1 cellular context compared by ENCODE assay signal in the genomic region with DNA sequence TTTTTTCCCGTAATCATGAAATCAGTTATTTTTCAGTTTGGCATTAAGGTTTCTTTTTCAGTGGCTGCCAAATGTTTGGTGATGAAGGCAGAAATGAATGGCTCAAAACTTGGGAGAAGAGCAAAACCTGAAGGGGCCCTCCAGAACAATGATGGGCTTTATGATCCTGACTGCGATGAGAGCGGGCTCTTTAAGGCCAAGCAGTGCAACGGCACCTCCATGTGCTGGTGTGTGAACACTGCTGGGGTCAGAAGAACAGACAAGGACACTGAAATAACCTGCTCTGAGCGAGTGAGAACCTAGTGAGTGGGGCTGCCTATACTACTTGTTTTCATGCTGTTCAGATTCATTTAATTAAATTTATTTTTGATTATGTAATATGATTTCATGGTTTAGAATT.
TF ChIP-seq lines count a peak whose summit lies in the region.

No MANE protein-coding gene starts in this region.

TF ChIP-seq in HepG2, 621 proteins besides CTCF, POLR2A, EP300 and RAD21 (continued from another document):
- no peak for TF ChIP-seq KLF16 (CRISPR knock-in tag; IDR thresholded peaks at IDR 0.05)
- peak; percentile 67; the same call in 1 of the 2 replicates for TF ChIP-seq ZNF44 (CRISPR knock-in tag; IDR thresholded peaks at IDR 0.05)
- 0 out of 2 replicates have a peak, but pooled peaks have one; percentile 14 for TF ChIP-seq MED1 (CRISPR knock-in tag; IDR thresholded peaks at IDR 0.05)
- TF ChIP-seq, protein P1, sequence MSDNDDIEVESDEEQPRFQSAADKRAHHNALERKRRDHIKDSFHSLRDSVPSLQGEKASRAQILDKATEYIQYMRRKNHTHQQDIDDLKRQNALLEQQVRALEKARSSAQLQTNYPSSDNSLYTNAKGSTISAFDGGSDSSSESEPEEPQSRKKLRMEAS (IDR thresholded peaks at IDR 0.05), result peak; percentile 79
- TF ChIP-seq, protein P2, sequence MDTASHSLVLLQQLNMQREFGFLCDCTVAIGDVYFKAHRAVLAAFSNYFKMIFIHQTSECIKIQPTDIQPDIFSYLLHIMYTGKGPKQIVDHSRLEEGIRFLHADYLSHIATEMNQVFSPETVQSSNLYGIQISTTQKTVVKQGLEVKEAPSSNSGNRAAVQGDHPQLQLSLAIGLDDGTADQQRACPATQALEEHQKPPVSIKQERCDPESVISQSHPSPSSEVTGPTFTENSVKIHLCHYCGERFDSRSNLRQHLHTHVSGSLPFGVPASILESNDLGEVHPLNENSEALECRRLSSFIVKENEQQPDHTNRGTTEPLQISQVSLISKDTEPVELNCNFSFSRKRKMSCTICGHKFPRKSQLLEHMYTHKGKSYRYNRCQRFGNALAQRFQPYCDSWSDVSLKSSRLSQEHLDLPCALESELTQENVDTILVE (CRISPR knock-in tag; IDR thresholded peaks at IDR 0.05), result peak; percentile 37; the same call in 1 of the 2 replicates
- TF ChIP-seq NR2F6 (IDR thresholded peaks at IDR 0.05), result 0 out of 2 replicates have a peak, but pooled peaks have one; percentile 20
- TF ChIP-seq NR2F6 (CRISPR knock-in tag; IDR thresholded peaks at IDR 0.05), result peak; percentile 52; the same call in 1 of the 2 replicates
- TF ChIP-seq, protein P3, sequence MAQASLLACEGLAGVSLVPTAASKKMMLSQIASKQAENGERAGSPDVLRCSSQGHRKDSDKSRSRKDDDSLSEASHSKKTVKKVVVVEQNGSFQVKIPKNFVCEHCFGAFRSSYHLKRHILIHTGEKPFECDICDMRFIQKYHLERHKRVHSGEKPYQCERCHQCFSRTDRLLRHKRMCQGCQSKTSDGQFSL (CRISPR knock-in tag; IDR thresholded peaks at IDR 0.05), result no peak
- peak; percentile 96 for TF ChIP-seq STAG1 (CRISPR knock-in tag; IDR thresholded peaks at IDR 0.05)
- TF ChIP-seq SOX13 (IDR thresholded peaks at IDR 0.05), result no peak
- TF ChIP-seq SOX13 (CRISPR knock-in tag; conservative IDR thresholded peaks at IDR 0.05 in 1 of 2, IDR thresholded peaks at IDR 0.05 in 1 of 2), result peak in 1 of 2 experiments; percentile 47; a peak in 1 of 4 replicates
- TF ChIP-seq MYC (CRISPR knock-in tag; IDR thresholded peaks at IDR 0.05; ENCODE audit: borderline replicate concordance), result peak; percentile 20; the same call in 1 of the 2 replicates
- TF ChIP-seq, protein P4, sequence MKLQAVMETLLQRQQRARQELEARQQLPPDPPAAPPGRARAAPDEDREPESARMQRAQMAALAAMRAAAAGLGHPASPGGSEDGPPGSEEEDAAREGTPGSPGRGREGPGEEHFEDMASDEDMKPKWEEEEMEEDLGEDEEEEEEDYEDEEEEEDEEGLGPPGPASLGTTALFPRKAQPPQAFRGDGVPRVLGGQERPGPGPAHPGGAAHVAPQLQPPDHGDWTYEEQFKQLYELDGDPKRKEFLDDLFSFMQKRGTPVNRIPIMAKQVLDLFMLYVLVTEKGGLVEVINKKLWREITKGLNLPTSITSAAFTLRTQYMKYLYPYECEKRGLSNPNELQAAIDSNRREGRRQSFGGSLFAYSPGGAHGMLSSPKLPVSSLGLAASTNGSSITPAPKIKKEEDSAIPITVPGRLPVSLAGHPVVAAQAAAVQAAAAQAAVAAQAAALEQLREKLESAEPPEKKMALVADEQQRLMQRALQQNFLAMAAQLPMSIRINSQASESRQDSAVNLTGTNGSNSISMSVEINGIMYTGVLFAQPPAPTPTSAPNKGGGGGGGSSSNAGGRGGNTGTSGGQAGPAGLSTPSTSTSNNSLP (IDR thresholded peaks at IDR 0.05; ENCODE audit: low read depth, low read length), result peak; percentile 47; the same call in 1 of the 2 replicates
- no peak for TF ChIP-seq ZNF432 (CRISPR knock-in tag; IDR thresholded peaks at IDR 0.05; ENCODE audit: borderline replicate concordance)
- TF ChIP-seq, protein P5, sequence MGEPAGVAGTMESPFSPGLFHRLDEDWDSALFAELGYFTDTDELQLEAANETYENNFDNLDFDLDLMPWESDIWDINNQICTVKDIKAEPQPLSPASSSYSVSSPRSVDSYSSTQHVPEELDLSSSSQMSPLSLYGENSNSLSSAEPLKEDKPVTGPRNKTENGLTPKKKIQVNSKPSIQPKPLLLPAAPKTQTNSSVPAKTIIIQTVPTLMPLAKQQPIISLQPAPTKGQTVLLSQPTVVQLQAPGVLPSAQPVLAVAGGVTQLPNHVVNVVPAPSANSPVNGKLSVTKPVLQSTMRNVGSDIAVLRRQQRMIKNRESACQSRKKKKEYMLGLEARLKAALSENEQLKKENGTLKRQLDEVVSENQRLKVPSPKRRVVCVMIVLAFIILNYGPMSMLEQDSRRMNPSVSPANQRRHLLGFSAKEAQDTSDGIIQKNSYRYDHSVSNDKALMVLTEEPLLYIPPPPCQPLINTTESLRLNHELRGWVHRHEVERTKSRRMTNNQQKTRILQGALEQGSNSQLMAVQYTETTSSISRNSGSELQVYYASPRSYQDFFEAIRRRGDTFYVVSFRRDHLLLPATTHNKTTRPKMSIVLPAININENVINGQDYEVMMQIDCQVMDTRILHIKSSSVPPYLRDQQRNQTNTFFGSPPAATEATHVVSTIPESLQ (CRISPR knock-in tag; conservative IDR thresholded peaks at IDR 0.05), result no peak; the same call in 1 of the 2 replicates
- TF ChIP-seq ETV6 (CRISPR knock-in tag; conservative IDR thresholded peaks at IDR 0.05), result no peak
- TF ChIP-seq FOXO1 (CRISPR knock-in tag; IDR thresholded peaks at IDR 0.05), result 0 out of 2 replicates have a peak, but pooled peaks have one; percentile 15
- no peak for TF ChIP-seq ZNF446 (CRISPR knock-in tag; IDR thresholded peaks at IDR 0.05)
- TF ChIP-seq SOX6 (IDR thresholded peaks at IDR 0.05), result no peak
- TF ChIP-seq SOX6 (CRISPR knock-in tag; IDR thresholded peaks at IDR 0.05), result peak; percentile 48; the same call in 1 of the 2 replicates
- peak; percentile 47; the same call in 1 of the 2 replicates for TF ChIP-seq IRF2 (CRISPR knock-in tag; IDR thresholded peaks at IDR 0.05)
- TF ChIP-seq, protein P6, sequence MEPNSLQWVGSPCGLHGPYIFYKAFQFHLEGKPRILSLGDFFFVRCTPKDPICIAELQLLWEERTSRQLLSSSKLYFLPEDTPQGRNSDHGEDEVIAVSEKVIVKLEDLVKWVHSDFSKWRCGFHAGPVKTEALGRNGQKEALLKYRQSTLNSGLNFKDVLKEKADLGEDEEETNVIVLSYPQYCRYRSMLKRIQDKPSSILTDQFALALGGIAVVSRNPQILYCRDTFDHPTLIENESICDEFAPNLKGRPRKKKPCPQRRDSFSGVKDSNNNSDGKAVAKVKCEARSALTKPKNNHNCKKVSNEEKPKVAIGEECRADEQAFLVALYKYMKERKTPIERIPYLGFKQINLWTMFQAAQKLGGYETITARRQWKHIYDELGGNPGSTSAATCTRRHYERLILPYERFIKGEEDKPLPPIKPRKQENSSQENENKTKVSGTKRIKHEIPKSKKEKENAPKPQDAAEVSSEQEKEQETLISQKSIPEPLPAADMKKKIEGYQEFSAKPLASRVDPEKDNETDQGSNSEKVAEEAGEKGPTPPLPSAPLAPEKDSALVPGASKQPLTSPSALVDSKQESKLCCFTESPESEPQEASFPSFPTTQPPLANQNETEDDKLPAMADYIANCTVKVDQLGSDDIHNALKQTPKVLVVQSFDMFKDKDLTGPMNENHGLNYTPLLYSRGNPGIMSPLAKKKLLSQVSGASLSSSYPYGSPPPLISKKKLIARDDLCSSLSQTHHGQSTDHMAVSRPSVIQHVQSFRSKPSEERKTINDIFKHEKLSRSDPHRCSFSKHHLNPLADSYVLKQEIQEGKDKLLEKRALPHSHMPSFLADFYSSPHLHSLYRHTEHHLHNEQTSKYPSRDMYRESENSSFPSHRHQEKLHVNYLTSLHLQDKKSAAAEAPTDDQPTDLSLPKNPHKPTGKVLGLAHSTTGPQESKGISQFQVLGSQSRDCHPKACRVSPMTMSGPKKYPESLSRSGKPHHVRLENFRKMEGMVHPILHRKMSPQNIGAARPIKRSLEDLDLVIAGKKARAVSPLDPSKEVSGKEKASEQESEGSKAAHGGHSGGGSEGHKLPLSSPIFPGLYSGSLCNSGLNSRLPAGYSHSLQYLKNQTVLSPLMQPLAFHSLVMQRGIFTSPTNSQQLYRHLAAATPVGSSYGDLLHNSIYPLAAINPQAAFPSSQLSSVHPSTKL (CRISPR knock-in tag; IDR thresholded peaks at IDR 0.05), result peak; percentile 68; the same call in 1 of the 2 replicates
